In the genomic region with DNA sequence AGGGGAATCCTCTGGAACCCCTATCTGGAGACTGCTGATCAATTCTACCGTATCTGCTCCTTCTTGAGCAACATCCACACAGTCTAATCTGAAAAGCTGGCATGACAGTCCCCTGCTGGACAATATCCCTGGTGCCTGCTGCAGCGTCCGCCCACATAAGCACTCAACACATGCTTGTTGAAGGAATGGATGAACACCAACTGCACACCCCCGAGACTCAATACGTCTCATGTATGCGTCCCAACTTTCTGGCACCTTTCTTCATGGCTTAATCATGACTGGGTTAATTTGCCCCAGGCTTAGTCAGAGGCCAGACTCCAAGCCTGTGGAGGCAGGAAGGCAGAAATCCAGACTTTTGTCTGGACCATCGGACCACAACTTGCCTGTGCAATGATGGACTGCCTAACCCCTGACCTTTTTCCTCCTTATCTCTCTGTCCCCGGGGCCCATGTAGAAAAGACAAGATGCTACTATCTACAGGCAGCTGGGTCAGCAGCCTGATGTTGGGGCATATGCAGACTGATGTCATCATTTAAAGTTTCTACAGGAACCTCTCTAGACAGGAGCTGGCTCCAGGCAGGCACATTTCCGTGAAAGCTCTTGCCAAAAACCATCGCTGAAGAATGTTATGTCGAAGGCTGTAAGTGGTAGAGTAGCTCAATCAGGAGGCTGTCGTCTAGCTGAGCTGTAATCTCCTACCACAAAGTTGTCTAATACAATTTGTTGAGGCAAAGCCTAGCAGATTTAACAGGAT, we compare ENCODE assay signal across 9 cellular contexts.
A peak's percentile ranks its signal among the peaks of the same experiment; 100 is the strongest.
DNase-seq lines count a peak whose midpoint lies in the region; TF ChIP-seq lines count a peak whose summit lies in the region.
"Had no signal": no experiment of that assay in that cellular context is flagged by ENCODE, and none has a peak within 500 bp of the region (broad histone marks: within the 10 kb centered on the region; RNA-seq: fewer than 3 reads in every experiment).

No MANE protein-coding gene starts in this region.

- peak overlapping the region; percentile 73 to 90 for H3K4ac ChIP-seq in mesenchymal stem cell (ENCODE audit: low read depth in 1 of 2, low read length in 2 of 2)

- H3K14ac ChIP-seq in mesenchymal stem cell (ENCODE audit: low read length in 2 of 2), result no peak overlapping the region

- peak overlapping the region; percentile 80 for H2BK120ac ChIP-seq in mesenchymal stem cell (ENCODE audit: low read depth, low read length)

- H3K9ac ChIP-seq in mesenchymal stem cell (ENCODE audit: low read length), result peak overlapping the region; percentile 65

- H3K23ac ChIP-seq in mesenchymal stem cell (ENCODE audit: low read length in 2 of 2), result no peak overlapping the region

- H3K4me2 ChIP-seq in mesenchymal stem cell (ENCODE audit: low read length, poor library complexity, severe bottlenecking), result no peak overlapping the region

- 18% methylated on average over 12 of the region's 12 CpGs for WGBS in mesenchymal stem cell

- CTCF ChIA-PET in GM10248 (lab: Yijun Ruan, JAX), result no interaction called here

- peaks cover 10% of the 10 kb centered on the region for H3K4me1 ChIP-seq in mesenchymal stem cell (ENCODE audit: control insufficient read depth, insufficient read depth, low read depth, low read length)

- no peaks in the 10 kb centered on the region for H3K79me1 ChIP-seq in mesenchymal stem cell (replicated peaks; ENCODE audit: low read length, poor library complexity, severe bottlenecking)

- peak overlapping the region; percentile 53 for H2BK5ac ChIP-seq in mesenchymal stem cell (ENCODE audit: low read depth, low read length, poor library complexity, severe bottlenecking)

- H3K4me3 ChIP-seq in AG10803 (ENCODE audit: low read length) (no peak overlapping the region), mesenchymal stem cell (ENCODE audit: insufficient read depth in 1 of 2, low read depth in 1 of 2, low read length in 2 of 2) (no peak overlapping the region)

- no peaks in the 10 kb centered on the region for H3K36me3 ChIP-seq in mesenchymal stem cell (ENCODE audit: control insufficient read depth in 1 of 2, insufficient read depth in 2 of 2, low read depth in 1 of 2, low read length in 2 of 2)

- DNase-seq in AG10803 (ENCODE audit: low read depth) (peak; percentile 97), NCI-H226 (peak; percentile 100), dedifferentiated amniotic fluid mesenchymal stem cell (ENCODE audit: extremely low spot score) (peak; percentile 81), mesenchymal stem cell (peak; percentile 98), GM10248 (ENCODE audit: extremely low spot score) (no peak), NCI-H128 (lab: John Stamatoyannopoulos, UW; ENCODE audit: unreplicated experiment) (no peak), DMS53 treated with DMSO at 0.1 percent for 48 hours (lab: John Stamatoyannopoulos, UW; ENCODE audit: unreplicated experiment) (no peak), ecto neural progenitor cell (ENCODE audit: low spot score) (no peak)
- DNase-seq: natural killer cell had no signal

- H2AK5ac ChIP-seq in mesenchymal stem cell (ENCODE audit: low read length, severe bottlenecking), result peak overlapping the region; percentile 95

- H3K27me3 ChIP-seq in mesenchymal stem cell (ENCODE audit: control insufficient read depth in 1 of 2, insufficient read depth in 1 of 2, low read length in 2 of 2), result no peaks in the 10 kb centered on the region

- H2BK15ac ChIP-seq in mesenchymal stem cell (ENCODE audit: low read depth, poor library complexity, severe bottlenecking), result no peak overlapping the region

- POLR2A ChIA-PET in GM10248 (lab: Yijun Ruan, JAX), result no interaction called here

- peak overlapping the region; percentile 67 to 72 for H2BK12ac ChIP-seq in mesenchymal stem cell (ENCODE audit: low read length in 2 of 2)

- TF ChIP-seq CTCF in AG10803 (conservative IDR thresholded peaks at IDR 0.05; ENCODE audit: low read length), result peak; percentile 55
- TF ChIP-seq CTCF in GM10248 (IDR thresholded peaks at IDR 0.05; ENCODE audit: control extremely low read depth, extremely low read depth, low read depth, missing control alignments), result no peak

- peak overlapping the region; percentile 83 to 84 for H3K18ac ChIP-seq in mesenchymal stem cell (ENCODE audit: low read depth in 1 of 2, low read length in 2 of 2)

- H3K27ac ChIP-seq in mesenchymal stem cell (ENCODE audit: low read length, poor library complexity, severe bottlenecking), result peak overlapping the region; percentile 80

- H4K8ac ChIP-seq in mesenchymal stem cell (ENCODE audit: low read length), result peak overlapping the region; percentile 40

- no peak overlapping the region for H2AFZ ChIP-seq in mesenchymal stem cell (ENCODE audit: low read depth, low read length)

- H4K91ac ChIP-seq in mesenchymal stem cell (ENCODE audit: low read length), result peak overlapping the region; percentile 14

- no peaks in the 10 kb centered on the region for H3K9me3 ChIP-seq in mesenchymal stem cell (ENCODE audit: control insufficient read depth, low read length)

Comparison
In these comparisons a context has a peak if more than half of its experiments do, and no peak if none do; other contexts are left out.
1. DNase-seq: peak in AG10803 (single experiment), NCI-H226 (single experiment), dedifferentiated amniotic fluid mesenchymal stem cell (single experiment) and mesenchymal stem cell (single experiment); none in GM10248 (single experiment), NCI-H128 (single experiment), DMS53 treated with DMSO at 0.1 percent for 48 hours (single experiment) and ecto neural progenitor cell (single experiment).